Comparison of ENCODE assay signal across 31 cellular contexts in genomic region chr9:116059466-116059865, GRCh38.
"Had no signal": no experiment of that assay in that cellular context is flagged by ENCODE, and none has a peak within 500 bp of the region (broad histone marks: within the 10 kb centered on the region; RNA-seq: fewer than 3 reads in every experiment).

No MANE protein-coding gene starts in this region.

- H2AFZ ChIP-seq: hepatocyte had no signal

- H3K4me2 ChIP-seq: hepatocyte had no signal

- H3K4me3 Mint-ChIP-seq: activated CD4-positive, alpha-beta memory T cell treated with anti-CD3 and anti-CD28 coated beads, Interleukin-2, amount 10 ng/mL, durations not matched to agents 7 days and 5 days; activated CD4-positive, alpha-beta T cell treated with anti-CD3 and anti-CD28 coated beads, Interleukin-2, amount 10 ng/mL, durations not matched to agents 7 days and 5 days; activated CD8-positive, alpha-beta memory T cell treated with anti-CD3 and anti-CD28 coated beads, Interleukin-2, amount 10 ng/mL, durations not matched to agents 7 days and 5 days; activated naive CD4-positive, alpha-beta T cell treated with anti-CD3 and anti-CD28 coated beads, Interleukin-2, amount 50 U/mL, for 24 hours; activated naive CD8-positive, alpha-beta T cell treated with anti-CD3 and anti-CD28 coated beads, Interleukin-2, amount 50 U/mL, for 24 hours; mesothelial cell of epicardium; naive B cell; nephron progenitor cell; stimulated activated memory B cell treated with anti-CD40 and anti-IgM and Interleukin-4, amounts not matched to agents 10 μg/mL and 1 μg/mL and 100 μg/mL, for 72 hours; stimulated activated naive CD8-positive, alpha-beta T cell treated with anti-CD3 and anti-CD28 coated beads, Interleukin-15, amount 100 ng/mL, for 72 hours; T-helper 17 cell had no signal

- H3K27me3 Mint-ChIP-seq: activated CD4-positive, alpha-beta memory T cell treated with anti-CD3 and anti-CD28 coated beads, Interleukin-2, amount 10 ng/mL, durations not matched to agents 7 days and 5 days; activated CD4-positive, alpha-beta T cell treated with anti-CD3 and anti-CD28 coated beads, Interleukin-2, amount 10 ng/mL, durations not matched to agents 7 days and 5 days; activated CD8-positive, alpha-beta memory T cell treated with anti-CD3 and anti-CD28 coated beads, Interleukin-2, amount 10 ng/mL, durations not matched to agents 7 days and 5 days; activated naive CD8-positive, alpha-beta T cell treated with anti-CD3 and anti-CD28 coated beads, Interleukin-2, amount 50 U/mL, for 24 hours; naive B cell; progenitor cell of endocrine pancreas; stimulated activated memory B cell treated with anti-CD40 and anti-IgM and Interleukin-4, amounts not matched to agents 10 μg/mL and 1 μg/mL and 100 μg/mL, for 72 hours; stimulated activated naive CD8-positive, alpha-beta T cell treated with anti-CD3 and anti-CD28 coated beads, Interleukin-15, amount 100 ng/mL, for 72 hours; T-helper 17 cell had no signal

- H3K4me1 ChIP-seq: colonic mucosa, gastroesophageal sphincter, right lobe of liver, thyroid gland, upper lobe of right lung had no signal

- H3K27ac Mint-ChIP-seq: activated CD4-positive, alpha-beta memory T cell treated with anti-CD3 and anti-CD28 coated beads, Interleukin-2, amount 10 ng/mL, durations not matched to agents 7 days and 5 days; activated CD4-positive, alpha-beta T cell treated with anti-CD3 and anti-CD28 coated beads, Interleukin-2, amount 10 ng/mL, durations not matched to agents 7 days and 5 days; activated CD8-positive, alpha-beta memory T cell treated with anti-CD3 and anti-CD28 coated beads, Interleukin-2, amount 10 ng/mL, durations not matched to agents 7 days and 5 days; activated naive CD4-positive, alpha-beta T cell treated with anti-CD3 and anti-CD28 coated beads, Interleukin-2, amount 50 U/mL, for 24 hours; activated naive CD8-positive, alpha-beta T cell treated with anti-CD3 and anti-CD28 coated beads, Interleukin-2, amount 50 U/mL, for 24 hours; activated T-helper 2 cell treated with anti-CD3 and anti-CD28 coated beads, Interferon-gamma antibody, Interleukin-2, Interleukin-4, amounts not matched to agents 10 μg/mL and 5 μg/mL and 100 μg/mL, durations not matched to agents 14 hours and 24 hours and 36 hours; mesothelial cell of epicardium; naive B cell; nephron progenitor cell; progenitor cell of endocrine pancreas; stimulated activated memory B cell treated with anti-CD40 and anti-IgM and Interleukin-4, amounts not matched to agents 10 μg/mL and 1 μg/mL and 100 μg/mL, for 72 hours; stimulated activated naive CD8-positive, alpha-beta T cell treated with anti-CD3 and anti-CD28 coated beads, Interleukin-15, amount 100 ng/mL, for 72 hours; T-helper 17 cell had no signal

- H3K79me2 ChIP-seq: hepatocyte had no signal

- H3K36me3 Mint-ChIP-seq: activated CD8-positive, alpha-beta memory T cell treated with anti-CD3 and anti-CD28 coated beads, Interleukin-2, amount 10 ng/mL, durations not matched to agents 7 days and 5 days; mesothelial cell of epicardium; naive B cell; stimulated activated memory B cell treated with anti-CD40 and anti-IgM and Interleukin-4, amounts not matched to agents 10 μg/mL and 1 μg/mL and 100 μg/mL, for 72 hours had no signal

- ATAC-seq: activated CD8-positive, alpha-beta memory T cell treated with anti-CD3 and anti-CD28 coated beads, Interleukin-2, amount 10 ng/mL, durations not matched to agents 7 days and 5 days; activated naive CD8-positive, alpha-beta T cell treated with anti-CD3 and anti-CD28 coated beads, Interleukin-2, amount 50 U/mL, for 24 hours; gastroesophageal sphincter; left cardiac atrium; right lobe of liver; stimulated activated memory B cell treated with anti-CD40 and anti-IgM and Interleukin-4, amounts not matched to agents 10 μg/mL and 1 μg/mL and 100 μg/mL, for 72 hours; stimulated activated naive CD8-positive, alpha-beta T cell treated with anti-CD3 and anti-CD28 coated beads, Interleukin-15, amount 100 ng/mL, for 72 hours; T-helper 17 cell; upper lobe of right lung had no signal

- H3K4me3 ChIP-seq: colonic mucosa, gastroesophageal sphincter, hepatocyte, ovary, right lobe of liver, thyroid gland, upper lobe of right lung had no signal

- DNase-seq: activated CD4-positive, alpha-beta memory T cell treated with anti-CD3 and anti-CD28 coated beads, Interleukin-2, amount 10 ng/mL, durations not matched to agents 7 days and 5 days; activated CD4-positive, alpha-beta T cell treated with anti-CD3 and anti-CD28 coated beads, Interleukin-2, amount 10 ng/mL, durations not matched to agents 7 days and 5 days; activated CD4-positive, CD25-positive, alpha-beta regulatory T cell treated with anti-CD3 and anti-CD28 coated beads, Interleukin-2, amount 50 U/mL, for 72 hours; activated CD8-positive, alpha-beta memory T cell treated with anti-CD3 and anti-CD28 coated beads, Interleukin-2, amount 10 ng/mL, durations not matched to agents 7 days and 5 days; activated naive CD8-positive, alpha-beta T cell treated with anti-CD3 and anti-CD28 coated beads, Interleukin-2, amount 50 U/mL, for 24 hours; activated T-cell treated with anti-CD3 and anti-CD28 coated beads, Interleukin-2, amount 50 U/mL, for 48 hours; anterior cingulate cortex; colonic mucosa; effector memory CD4-positive, alpha-beta T cell; left cardiac atrium; naive B cell; nephron progenitor cell; ovary; right lobe of liver; small intestine; stimulated activated CD4-positive, alpha-beta T cell treated with anti-CD3 and anti-CD28 coated beads, Interleukin-1b, Interleukin-23, amount 100 ng/mL, for 48 hours; stimulated activated CD4-positive, alpha-beta T cell treated with anti-CD3 and anti-CD28 coated beads, Interleukin-4, amount 100 ng/mL, for 4 hours; stimulated activated CD8-positive, alpha-beta memory T cell treated with anti-CD3 and anti-CD28 coated beads, Interleukin-4, amount 100 ng/mL, for 48 hours; stimulated activated naive CD8-positive, alpha-beta T cell treated with anti-CD3 and anti-CD28 coated beads, Interleukin-15, amount 100 ng/mL, for 72 hours; T-helper 17 cell; T1000; thyroid gland; upper lobe of right lung had no signal

- H3K9me3 Mint-ChIP-seq: activated CD4-positive, alpha-beta T cell treated with anti-CD3 and anti-CD28 coated beads, Interleukin-2, amount 10 ng/mL, durations not matched to agents 7 days and 5 days; nephron progenitor cell had no signal

- H3K36me3 ChIP-seq: colonic mucosa, gastroesophageal sphincter, neutrophil, ovary, right lobe of liver, thyroid gland, upper lobe of right lung had no signal

- H3K27ac ChIP-seq: colonic mucosa, gastroesophageal sphincter, hepatocyte, neutrophil, ovary, right lobe of liver, thyroid gland, upper lobe of right lung had no signal

- H3K4me1 Mint-ChIP-seq: activated CD4-positive, alpha-beta memory T cell treated with anti-CD3 and anti-CD28 coated beads, Interleukin-2, amount 10 ng/mL, durations not matched to agents 7 days and 5 days; activated CD4-positive, alpha-beta T cell treated with anti-CD3 and anti-CD28 coated beads, Interleukin-2, amount 10 ng/mL, durations not matched to agents 7 days and 5 days; activated CD8-positive, alpha-beta memory T cell treated with anti-CD3 and anti-CD28 coated beads, Interleukin-2, amount 10 ng/mL, durations not matched to agents 7 days and 5 days; activated naive CD4-positive, alpha-beta T cell treated with anti-CD3 and anti-CD28 coated beads, Interleukin-2, amount 50 U/mL, for 24 hours; activated naive CD8-positive, alpha-beta T cell treated with anti-CD3 and anti-CD28 coated beads, Interleukin-2, amount 50 U/mL, for 24 hours; mesothelial cell of epicardium; naive B cell; nephron progenitor cell; stimulated activated memory B cell treated with anti-CD40 and anti-IgM and Interleukin-4, amounts not matched to agents 10 μg/mL and 1 μg/mL and 100 μg/mL, for 72 hours; stimulated activated naive CD8-positive, alpha-beta T cell treated with anti-CD3 and anti-CD28 coated beads, Interleukin-15, amount 100 ng/mL, for 72 hours; T-helper 17 cell had no signal

- H3K9me3 ChIP-seq: colonic mucosa, gastroesophageal sphincter, neutrophil, ovary, right lobe of liver, thyroid gland, upper lobe of right lung had no signal

- H3K27me3 ChIP-seq: colonic mucosa, gastroesophageal sphincter, hepatocyte, neutrophil, ovary, right lobe of liver, thyroid gland, upper lobe of right lung had no signal
